In the genomic region with DNA sequence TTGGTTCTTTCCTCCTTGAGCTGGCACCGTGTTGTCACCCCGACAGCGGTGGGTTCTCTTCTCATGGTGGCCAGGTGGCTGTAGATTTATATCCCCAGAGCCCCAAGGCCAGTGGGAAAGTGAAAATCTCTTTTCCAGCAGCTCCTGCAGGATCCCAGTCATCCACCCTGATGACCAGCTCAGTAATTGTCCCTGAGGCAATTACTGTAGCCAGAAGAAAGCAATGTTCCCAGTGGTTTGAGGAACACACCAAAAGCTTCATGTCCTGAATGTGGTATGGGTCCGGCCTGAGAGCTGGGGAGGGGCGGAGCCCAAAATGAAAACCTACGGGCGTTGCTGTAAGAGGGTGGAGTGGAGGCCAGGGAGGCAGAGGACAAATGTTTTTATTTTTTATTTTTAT, we compare ENCODE assay signal across 16 cellular contexts.
A peak's percentile ranks its signal among the peaks of the same experiment; 100 is the strongest.
DNase-seq lines count a peak whose midpoint lies in the region; ATAC-seq and TF ChIP-seq lines count a peak whose summit lies in the region.
"Had no signal": no experiment of that assay in that cellular context is flagged by ENCODE, and none has a peak within 500 bp of the region (broad histone marks: within the 10 kb centered on the region; RNA-seq: fewer than 3 reads in every experiment).

No MANE protein-coding gene starts in this region.

- H4K20me1 ChIP-seq in IMR-90 (ENCODE audit: insufficient read depth, low read length) (no peaks in the 10 kb centered on the region), Karpas-422 (ENCODE audit: insufficient read depth, low read depth, low read length) (no peaks in the 10 kb centered on the region)
- H4K20me1 ChIP-seq: BLaER1 treated with 17β-estradiol and CSF1 and Interleukin-3, amounts not matched to agents 10 nM and 100 nM had no signal

- peaks cover 38% of the 10 kb centered on the region for H3K4me1 Mint-ChIP-seq in chondrocyte (ENCODE audit: low read depth)
- H3K4me1 Mint-ChIP-seq: B cell had no signal

- H3K36me3 ChIP-seq in IMR-90 (ENCODE audit: control insufficient read depth, insufficient read depth, low read length) (no peaks in the 10 kb centered on the region), trophoblast cell (ENCODE audit: control insufficient read depth in 1 of 2, insufficient read depth in 2 of 2, low read length in 2 of 2) (no peaks in the 10 kb centered on the region), vagina (no peaks in the 10 kb centered on the region), Karpas-422 (ENCODE audit: insufficient read depth, low read length) (no peaks in the 10 kb centered on the region)
- H3K36me3 ChIP-seq: BLaER1 treated with 17β-estradiol and CSF1 and Interleukin-3, amounts not matched to agents 10 nM and 100 nM had no signal

- no peak overlapping the region for H3K9ac ChIP-seq in IMR-90 (ENCODE audit: low read depth, low read length)
- H3K9ac ChIP-seq in trophoblast cell (ENCODE audit: low read length) = no peak overlapping the region
- H3K9ac ChIP-seq in Karpas-422 (ENCODE audit: low read length) = no peak overlapping the region

- H3K9me2 ChIP-seq in Karpas-422 (replicated peaks; ENCODE audit: insufficient read depth, low read length) = no peaks in the 10 kb centered on the region

- POLR2A ChIA-PET in IMR-90 (lab: Charles Lee; ENCODE audit: unreplicated experiment) = no interaction called here

- H3K79me2 ChIP-seq in trophoblast cell (ENCODE audit: control insufficient read depth, insufficient read depth, low read length, poor library complexity) = peaks cover 4% of the 10 kb centered on the region
- H3K79me2 ChIP-seq in Karpas-422 (ENCODE audit: low read length) = no peaks in the 10 kb centered on the region

- H3K4ac ChIP-seq in IMR-90 (ENCODE audit: low read depth, low read length) = peak overlapping the region; percentile 31
- H3K4ac ChIP-seq in trophoblast cell (ENCODE audit: low read depth, low read length) = no peak overlapping the region

- CTCF ChIA-PET in IMR-90 (lab: Yijun Ruan, JAX) = interaction anchor here (0.6 to 1.3 kb wide), 2 partner anchors 39 to 237 kb away, joined by 3 read pairs; no protein-coding TSS in a partner anchor

- H3K4me3 ChIP-seq in IMR-90 (ENCODE audit: insufficient read depth, low read depth, low read length) (no peak overlapping the region), trophoblast cell (ENCODE audit: low read depth, low read length) (no peak overlapping the region), vagina (no peak overlapping the region), Karpas-422 (ENCODE audit: low read length) (no peak overlapping the region)
- H3K4me3 ChIP-seq: BLaER1 treated with 17β-estradiol and CSF1 and Interleukin-3, amounts not matched to agents 10 nM and 100 nM; GM23338 had no signal

- no peaks in the 10 kb centered on the region for H3K9me3 Mint-ChIP-seq in chondrocyte (ENCODE audit: low read depth)
- H3K9me3 Mint-ChIP-seq: CD8-positive, alpha-beta T cell; GM23338 had no signal

- H2AFZ ChIP-seq in IMR-90 (replicated peaks; ENCODE audit: low read length, poor library complexity) = peak overlapping the region; percentile 26
- peak overlapping the region; percentile 44 for H2AFZ ChIP-seq in trophoblast cell (ENCODE audit: insufficient read depth, low read length, poor library complexity)
- H2AFZ ChIP-seq in Karpas-422 (ENCODE audit: low read length) = no peak overlapping the region
- H2AFZ ChIP-seq: GM23338 had no signal

- peak overlapping the region; percentile 59 for H2BK20ac ChIP-seq in IMR-90 (ENCODE audit: low read depth, low read length)

- H2BK120ac ChIP-seq in IMR-90 (ENCODE audit: low read depth, low read length) (peak overlapping the region; percentile 8; the same call in 1 of the 2 replicates), trophoblast cell (ENCODE audit: insufficient read depth, low read length, poor library complexity) (peak overlapping the region; percentile 54)

- TF ChIP-seq POLR2A in IMR-90 (IDR thresholded peaks at IDR 0.05; ENCODE audit: low read depth, low read length) (no peak), vagina (IDR thresholded peaks at IDR 0.05) (no peak)

- H3K9me1 ChIP-seq in IMR-90 (ENCODE audit: insufficient read depth, low read length) = peaks cover 18% of the 10 kb centered on the region

- H2BK12ac ChIP-seq in trophoblast cell (ENCODE audit: low read length) = peak overlapping the region; percentile 13

- ATAC-seq in IMR-90 (ENCODE audit: low read depth) = no peak
- no peak for ATAC-seq in HG03520 (IDR thresholded peaks at IDR 0.05; ENCODE audit: unreplicated experiment)
- ATAC-seq in GM19467 (IDR thresholded peaks at IDR 0.05; ENCODE audit: unreplicated experiment) = no peak
- ATAC-seq: CD8-positive, alpha-beta T cell; GM23338; HCT116 had no signal

- H4K91ac ChIP-seq in IMR-90 (ENCODE audit: insufficient read depth, low read depth, low read length) = no peak overlapping the region
- peak overlapping the region; percentile 65 for H4K91ac ChIP-seq in trophoblast cell (ENCODE audit: low read depth, low read length)

- H3K23ac ChIP-seq in IMR-90 (ENCODE audit: low read depth, low read length) (no peak overlapping the region), trophoblast cell (ENCODE audit: low read length) (no peak overlapping the region)

- in situ Hi-C loops in IMR-90 (cut with MboI; ENCODE audit: low sequenced_read_pairs) = loop anchor here (10.0 kb wide), 1 partner anchor 82 kb away; no protein-coding TSS in a partner anchor

- H3K4me3 Mint-ChIP-seq in chondrocyte (ENCODE audit: unreplicated experiment) = no peak overlapping the region
- H3K4me3 Mint-ChIP-seq: B cell; CD8-positive, alpha-beta T cell; GM23338 had no signal

- TF ChIP-seq RAD21 in IMR-90 (IDR thresholded peaks at IDR 0.05; ENCODE audit: low read length) = no peak

- H3K27ac Mint-ChIP-seq in chondrocyte (ENCODE audit: unreplicated experiment) = peak overlapping the region; percentile 81
- H3K27ac Mint-ChIP-seq: B cell; CD8-positive, alpha-beta T cell; GM23338 had no signal

- H2BK5ac ChIP-seq in IMR-90 (ENCODE audit: low read depth, low read length, poor library complexity, severe bottlenecking) (no peak overlapping the region), trophoblast cell (ENCODE audit: low read depth, low read length, poor library complexity) (peak overlapping the region; percentile 74)

- H4K8ac ChIP-seq in IMR-90 (ENCODE audit: low read depth in 2 of 2, low read length in 2 of 2) (peak overlapping the region in 1 of 2 experiments; percentile 10; a peak in 2 of 4 replicates), trophoblast cell (ENCODE audit: low read depth, low read length) (peak overlapping the region; percentile 27)

- H4K5ac ChIP-seq in IMR-90 (ENCODE audit: low read depth, low read length) = no peak overlapping the region

- H3K79me1 ChIP-seq in IMR-90 (ENCODE audit: low read depth in 1 of 2, low read length in 2 of 2) (no peaks in the 10 kb centered on the region), trophoblast cell (ENCODE audit: low read length) (peaks cover 44% of the 10 kb centered on the region)

- H3K27me3 ChIP-seq in IMR-90 (ENCODE audit: control insufficient read depth, insufficient read depth, low read length) (no peaks in the 10 kb centered on the region), trophoblast cell (ENCODE audit: insufficient read depth, low read length) (no peaks in the 10 kb centered on the region), vagina (no peaks in the 10 kb centered on the region), Karpas-422 (ENCODE audit: low read length) (no peaks in the 10 kb centered on the region)
- H3K27me3 ChIP-seq: BLaER1 treated with 17β-estradiol and CSF1 and Interleukin-3, amounts not matched to agents 10 nM and 100 nM had no signal

- H3K9me3 ChIP-seq in IMR-90 (ENCODE audit: control insufficient read depth, insufficient read depth, low read length) (no peaks in the 10 kb centered on the region), trophoblast cell (ENCODE audit: insufficient read depth, low read depth, low read length) (no peaks in the 10 kb centered on the region), vagina (no peaks in the 10 kb centered on the region), Karpas-422 (ENCODE audit: low read length) (no peaks in the 10 kb centered on the region)

- H3K4me1 ChIP-seq in IMR-90 (ENCODE audit: control insufficient read depth, insufficient read depth, low read length) (peaks cover 11% of the 10 kb centered on the region), trophoblast cell (ENCODE audit: control insufficient read depth in 1 of 2, insufficient read depth in 2 of 2, low read length in 2 of 2) (peaks cover 27 to 34% of the 10 kb centered on the region in 2 experiments), vagina (peaks cover 11% of the 10 kb centered on the region), Karpas-422 (ENCODE audit: low read length) (no peaks in the 10 kb centered on the region)

- no CpG with 5 or more reads among the region's 7 CpGs for WGBS in IMR-90 (ENCODE audit: extremely low coverage in 2 of 2, insufficient read length in 1 of 2), 2 experiments
- no CpG with 5 or more reads among the region's 7 CpGs for WGBS in trophoblast cell (ENCODE audit: extremely low coverage, insufficient coverage, insufficient read length)

- H3K14ac ChIP-seq in IMR-90 (replicated peaks; ENCODE audit: low read depth, low read length) (peak overlapping the region; percentile 76), trophoblast cell (ENCODE audit: low read length) (peak overlapping the region; percentile 25)

- no peak overlapping the region for H3K56ac ChIP-seq in IMR-90 (ENCODE audit: extremely low read depth, insufficient read depth, low read length)

- H4K12ac ChIP-seq in trophoblast cell (ENCODE audit: low read depth, low read length) = no peak overlapping the region

- no peak overlapping the region for H3K27ac ChIP-seq in IMR-90 (ENCODE audit: insufficient read depth, low read length)
- peak overlapping the region; percentile 37 for H3K27ac ChIP-seq in trophoblast cell (ENCODE audit: low read depth, low read length)
- H3K27ac ChIP-seq in vagina = peak overlapping the region; percentile 70
- H3K27ac ChIP-seq in Karpas-422 (ENCODE audit: low read length) = no peak overlapping the region
- H3K27ac ChIP-seq: BLaER1 treated with 17β-estradiol and CSF1 and Interleukin-3, amounts not matched to agents 10 nM and 100 nM had no signal

- no peak overlapping the region for H2BK15ac ChIP-seq in IMR-90 (ENCODE audit: low read depth, low read length)

- dilution Hi-C loops in IMR-90 (cut with HindIII; ENCODE audit: low sequenced_read_pairs, unreplicated experiment) = no loop called here

- intact Hi-C loops in IMR-90 (cut with micrococcal nuclease) = no loop called here
- intact Hi-C loops in vagina (cut with DNase I) = no loop called here

- no peaks in the 10 kb centered on the region for H3K27me3 Mint-ChIP-seq in chondrocyte (ENCODE audit: low read depth)
- H3K27me3 Mint-ChIP-seq: B cell had no signal

- H3K18ac ChIP-seq in IMR-90 (ENCODE audit: low read depth, low read length) = no peak overlapping the region
- peak overlapping the region; percentile 15 for H3K18ac ChIP-seq in trophoblast cell (ENCODE audit: low read length)

- BruUV-seq in IMR-90 (replicated peaks; lab: Mats Ljungman, UMichigan) = no TSS peak

- H3K36me3 Mint-ChIP-seq in chondrocyte (ENCODE audit: low read depth) = no peaks in the 10 kb centered on the region
- H3K36me3 Mint-ChIP-seq: CD8-positive, alpha-beta T cell had no signal

- H2AK5ac ChIP-seq in IMR-90 (ENCODE audit: low read depth, low read length) = peak overlapping the region; percentile 20; the same call in 1 of the 2 replicates
- peak overlapping the region; percentile 33 for H2AK5ac ChIP-seq in trophoblast cell (ENCODE audit: low read length)

- TF ChIP-seq CTCF in IMR-90 (conservative IDR thresholded peaks at IDR 0.05; ENCODE audit: low read depth, low read length) = no peak
- no peak for TF ChIP-seq CTCF in chondrocyte (IDR thresholded peaks at IDR 0.05)
- no peak for TF ChIP-seq CTCF in vagina (IDR thresholded peaks at IDR 0.05)

- H2AK9ac ChIP-seq in IMR-90 (replicated peaks; ENCODE audit: low read depth, low read length, poor library complexity) = peak overlapping the region; percentile 45

- H3K4me2 ChIP-seq in IMR-90 (ENCODE audit: low read depth, low read length) (no peak overlapping the region), trophoblast cell (ENCODE audit: low read length) (no peak overlapping the region), Karpas-422 (ENCODE audit: low read depth, low read length, poor library complexity, severe bottlenecking) (no peak overlapping the region)
- H3K4me2 ChIP-seq: GM23338 had no signal

- no peak for DNase-seq in IMR-90
- peak; percentile 24 for DNase-seq in chondrocyte (ENCODE audit: low spot score)
- peak; percentile 58 to 69 for DNase-seq in trophoblast cell
- DNase-seq in vagina (ENCODE audit: extremely low spot score in 2 of 2) = no peak
- DNase-seq in Karpas-422 = no peak
- DNase-seq: Calu3; CD8-positive, alpha-beta T cell; DMS79 treated with DMSO at 0.1 percent for 48 hours; EL; H7 had no signal

Comparison
In these comparisons a context has a peak if more than half of its experiments do, and no peak if none do; other contexts are left out.
1. DNase-seq: peak in chondrocyte (single experiment) and trophoblast cell (2 of 2); none in IMR-90 (single experiment), vagina (0 of 2) and Karpas-422 (single experiment).
2. H3K27ac ChIP-seq: peak in trophoblast cell (single experiment) and vagina (single experiment); none in IMR-90 (single experiment) and Karpas-422 (single experiment).